Comparison of ENCODE assay signal across 35 cellular contexts in genomic region chr7:82528577-82529305, GRCh38.
DNase-seq lines count a peak whose midpoint lies in the region; ATAC-seq lines count a peak whose summit lies in the region.
"Had no signal": no experiment of that assay in that cellular context is flagged by ENCODE, and none has a peak within 500 bp of the region (broad histone marks: within the 10 kb centered on the region; RNA-seq: fewer than 3 reads in every experiment).

No MANE protein-coding gene starts in this region.

- H3K36me3 ChIP-seq in ACC112 (ENCODE audit: insufficient read depth, low read length) (no peaks in the 10 kb centered on the region), GM23248 (ENCODE audit: low read depth) (no peaks in the 10 kb centered on the region)
- H3K36me3 ChIP-seq: ascending aorta, esophagus muscularis mucosa, Peyer's patch had no signal

- H3K9me3 Mint-ChIP-seq in stimulated activated memory B cell treated with anti-CD40 and anti-IgM and Interleukin-4, amounts not matched to agents 10 μg/mL and 1 μg/mL and 100 μg/mL, for 72 hours: peaks cover 5% of the 10 kb centered on the region
- H3K9me3 Mint-ChIP-seq: CD8-positive, alpha-beta T cell; stimulated activated naive CD8-positive, alpha-beta T cell treated with anti-CD3 and anti-CD28 coated beads, Interleukin-15, Interleukin-2, amounts not matched to agents 100 ng/mL and 50 ng/mL, for 24 hours had no signal

- H3K27me3 ChIP-seq in ACC112 (ENCODE audit: insufficient read depth, low read length) (no peaks in the 10 kb centered on the region), GM23248 (replicated peaks; ENCODE audit: insufficient read depth) (peaks cover 14% of the 10 kb centered on the region; the same call in 1 of the 2 replicates)
- H3K27me3 ChIP-seq: ascending aorta, esophagus muscularis mucosa, Peyer's patch, testis had no signal

- no peaks in the 10 kb centered on the region for H4K20me1 ChIP-seq in GM23248 (ENCODE audit: insufficient read depth)

- peak overlapping the region; percentile 24; the same call in 1 of the 2 replicates for H3K4me3 ChIP-seq in ACC112 (ENCODE audit: low read depth, low read length)
- no peak overlapping the region for H3K4me3 ChIP-seq in GM23248
- H3K4me3 ChIP-seq: ascending aorta, esophagus muscularis mucosa, Peyer's patch, testis had no signal

- in situ Hi-C loops in GM23248 (cut with MboI): no loop called here

- H3K4me1 ChIP-seq in ACC112 (ENCODE audit: control insufficient read depth, insufficient read depth, low read length, unreplicated experiment): peaks cover 20% of the 10 kb centered on the region
- peaks cover 19% of the 10 kb centered on the region for H3K4me1 ChIP-seq in GM23248 (ENCODE audit: insufficient read depth)
- H3K4me1 ChIP-seq: ascending aorta, esophagus muscularis mucosa, parathyroid adenoma, Peyer's patch, testis had no signal

- H3K27me3 Mint-ChIP-seq in stimulated activated memory B cell treated with anti-CD40 and anti-IgM and Interleukin-4, amounts not matched to agents 10 μg/mL and 1 μg/mL and 100 μg/mL, for 72 hours: no peaks in the 10 kb centered on the region
- H3K27me3 Mint-ChIP-seq: central memory CD8-positive, alpha-beta T cell; memory B cell had no signal

- DNase-seq in HCEC 1CT (peak; percentile 12), astrocyte of the hippocampus (ENCODE audit: low read depth, low spot score) (peak; percentile 36), glomerular visceral epithelial cell (ENCODE audit: extremely low spot score) (peak; percentile 39), OCI-M2 (lab: John Stamatoyannopoulos, UW; ENCODE audit: unreplicated experiment) (no peak), GM23248 (no peak), AG20443 (ENCODE audit: low spot score) (no peak)
- DNase-seq: 8988T; activated CD4-positive, alpha-beta T cell treated with anti-CD3 and anti-CD28 coated beads for 48 hours; activated effector memory CD4-positive, alpha-beta T cell treated with Interleukin-2 at 50 U/mL for 16 hours; CD8-positive, alpha-beta T cell; dermis blood vessel endothelial cell; H7; hypothalamus; Karpas-422; NCI-H1436 treated with DMSO at 0.1 percent for 48 hours; NCI-H2081 treated with DMSO at 0.1 percent for 48 hours; NCI-H345; NCI-H69; Peyer's patch; SIG-M5; small intestine; stimulated activated CD4-positive, alpha-beta T cell treated with anti-CD3 and anti-CD28 coated beads, Interleukin-1b, Interleukin-23, amount 100 ng/mL, for 48 hours; SW 1271; T-helper 9 cell; testis had no signal

- H3K36me3 Mint-ChIP-seq in stimulated activated memory B cell treated with anti-CD40 and anti-IgM and Interleukin-4, amounts not matched to agents 10 μg/mL and 1 μg/mL and 100 μg/mL, for 72 hours: no peaks in the 10 kb centered on the region
- H3K36me3 Mint-ChIP-seq: activated naive CD8-positive, alpha-beta T cell; CD8-positive, alpha-beta T cell; memory B cell had no signal

- WGBS in GM23248 (ENCODE audit: low coverage in 1 of 2, low lambda C conversion rate in 2 of 2, missing lambda C conversion rate in 2 of 2), 2 experiments: 86 to 90% methylated on average over 3 of the region's 3 CpGs

- no peaks in the 10 kb centered on the region for H3K4me1 Mint-ChIP-seq in stimulated activated memory B cell treated with anti-CD40 and anti-IgM and Interleukin-4, amounts not matched to agents 10 μg/mL and 1 μg/mL and 100 μg/mL, for 72 hours
- H3K4me1 Mint-ChIP-seq: central memory CD8-positive, alpha-beta T cell; memory B cell had no signal

- H3K27ac ChIP-seq in ACC112 (ENCODE audit: low read depth, low read length): peak overlapping the region; percentile 62
- H3K27ac ChIP-seq in GM23248: no peak overlapping the region
- H3K27ac ChIP-seq: ascending aorta, esophagus muscularis mucosa, HL-60, parathyroid adenoma, Peyer's patch, testis had no signal

- H3K9me2 ChIP-seq in GM23248 (ENCODE audit: insufficient read depth): no peaks in the 10 kb centered on the region

- no peak overlapping the region for H3K27ac Mint-ChIP-seq in stimulated activated memory B cell treated with anti-CD40 and anti-IgM and Interleukin-4, amounts not matched to agents 10 μg/mL and 1 μg/mL and 100 μg/mL, for 72 hours
- H3K27ac Mint-ChIP-seq: activated naive CD8-positive, alpha-beta T cell; CD8-positive, alpha-beta T cell; memory B cell; stimulated activated naive CD8-positive, alpha-beta T cell treated with anti-CD3 and anti-CD28 coated beads, Interleukin-15, Interleukin-2, amounts not matched to agents 100 ng/mL and 50 ng/mL, for 24 hours had no signal

- no peak overlapping the region for H3K4me3 Mint-ChIP-seq in stimulated activated memory B cell treated with anti-CD40 and anti-IgM and Interleukin-4, amounts not matched to agents 10 μg/mL and 1 μg/mL and 100 μg/mL, for 72 hours
- H3K4me3 Mint-ChIP-seq: activated naive CD8-positive, alpha-beta T cell; CD8-positive, alpha-beta T cell; central memory CD8-positive, alpha-beta T cell; memory B cell; stimulated activated naive CD8-positive, alpha-beta T cell treated with anti-CD3 and anti-CD28 coated beads, Interleukin-15, Interleukin-2, amounts not matched to agents 100 ng/mL and 50 ng/mL, for 24 hours had no signal

- H3K9me3 ChIP-seq in GM23248 (ENCODE audit: low read depth): no peaks in the 10 kb centered on the region
- H3K9me3 ChIP-seq: ascending aorta, esophagus muscularis mucosa, Peyer's patch, testis had no signal

- H3K79me2 ChIP-seq in ACC112 (ENCODE audit: control insufficient read depth, insufficient read depth, low read length, unreplicated experiment) (no peaks in the 10 kb centered on the region), GM23248 (ENCODE audit: insufficient read depth) (no peaks in the 10 kb centered on the region)
- H3K79me2 ChIP-seq: parathyroid adenoma had no signal

- H3F3A ChIP-seq in GM23248 (ENCODE audit: insufficient read depth): peaks cover 15% of the 10 kb centered on the region

- ATAC-seq in stimulated activated memory B cell treated with anti-CD40 and anti-IgM and Interleukin-4, amounts not matched to agents 10 μg/mL and 1 μg/mL and 100 μg/mL, for 72 hours: no peak
- ATAC-seq: CD8-positive, alpha-beta T cell had no signal

- peak overlapping the region; percentile 41 for H2AFZ ChIP-seq in ACC112 (ENCODE audit: low read length, unreplicated experiment)
- no peak overlapping the region for H2AFZ ChIP-seq in GM23248
- H2AFZ ChIP-seq: parathyroid adenoma had no signal

- H3K9ac ChIP-seq in GM23248: no peak overlapping the region
- H3K9ac ChIP-seq: parathyroid adenoma had no signal

- H3K4me2 ChIP-seq in GM23248 (ENCODE audit: unreplicated experiment): no peak overlapping the region

Comparison
In these comparisons a context has a peak if more than half of its experiments do, and no peak if none do; other contexts are left out.
1. DNase-seq: peak in HCEC 1CT (single experiment), astrocyte of the hippocampus (single experiment) and glomerular visceral epithelial cell (single experiment); none in OCI-M2 (single experiment), GM23248 (single experiment) and AG20443 (single experiment).